1 cellular context compared by ENCODE assay signal in genomic region chr5:159210846-159211245, GRCh38.
TF ChIP-seq lines count a peak whose summit lies in the region.

No MANE protein-coding gene starts in this region.

TF ChIP-seq in HCT116, 20 proteins besides CTCF, POLR2A, EP300 and RAD21:
- TF ChIP-seq, protein P1, sequence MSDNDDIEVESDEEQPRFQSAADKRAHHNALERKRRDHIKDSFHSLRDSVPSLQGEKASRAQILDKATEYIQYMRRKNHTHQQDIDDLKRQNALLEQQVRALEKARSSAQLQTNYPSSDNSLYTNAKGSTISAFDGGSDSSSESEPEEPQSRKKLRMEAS (IDR thresholded peaks at IDR 0.05): no peak
- TF ChIP-seq SP1 (IDR thresholded peaks at IDR 0.05; ENCODE audit: low read depth): no peak
- no peak for TF ChIP-seq EZH2 (IDR thresholded peaks at IDR 0.05)
- TF ChIP-seq, protein P2, sequence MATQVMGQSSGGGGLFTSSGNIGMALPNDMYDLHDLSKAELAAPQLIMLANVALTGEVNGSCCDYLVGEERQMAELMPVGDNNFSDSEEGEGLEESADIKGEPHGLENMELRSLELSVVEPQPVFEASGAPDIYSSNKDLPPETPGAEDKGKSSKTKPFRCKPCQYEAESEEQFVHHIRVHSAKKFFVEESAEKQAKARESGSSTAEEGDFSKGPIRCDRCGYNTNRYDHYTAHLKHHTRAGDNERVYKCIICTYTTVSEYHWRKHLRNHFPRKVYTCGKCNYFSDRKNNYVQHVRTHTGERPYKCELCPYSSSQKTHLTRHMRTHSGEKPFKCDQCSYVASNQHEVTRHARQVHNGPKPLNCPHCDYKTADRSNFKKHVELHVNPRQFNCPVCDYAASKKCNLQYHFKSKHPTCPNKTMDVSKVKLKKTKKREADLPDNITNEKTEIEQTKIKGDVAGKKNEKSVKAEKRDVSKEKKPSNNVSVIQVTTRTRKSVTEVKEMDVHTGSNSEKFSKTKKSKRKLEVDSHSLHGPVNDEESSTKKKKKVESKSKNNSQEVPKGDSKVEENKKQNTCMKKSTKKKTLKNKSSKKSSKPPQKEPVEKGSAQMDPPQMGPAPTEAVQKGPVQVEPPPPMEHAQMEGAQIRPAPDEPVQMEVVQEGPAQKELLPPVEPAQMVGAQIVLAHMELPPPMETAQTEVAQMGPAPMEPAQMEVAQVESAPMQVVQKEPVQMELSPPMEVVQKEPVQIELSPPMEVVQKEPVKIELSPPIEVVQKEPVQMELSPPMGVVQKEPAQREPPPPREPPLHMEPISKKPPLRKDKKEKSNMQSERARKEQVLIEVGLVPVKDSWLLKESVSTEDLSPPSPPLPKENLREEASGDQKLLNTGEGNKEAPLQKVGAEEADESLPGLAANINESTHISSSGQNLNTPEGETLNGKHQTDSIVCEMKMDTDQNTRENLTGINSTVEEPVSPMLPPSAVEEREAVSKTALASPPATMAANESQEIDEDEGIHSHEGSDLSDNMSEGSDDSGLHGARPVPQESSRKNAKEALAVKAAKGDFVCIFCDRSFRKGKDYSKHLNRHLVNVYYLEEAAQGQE (IDR thresholded peaks at IDR 0.05; ENCODE audit: low read depth): no peak
- no peak for TF ChIP-seq EGR1 (IDR thresholded peaks at IDR 0.05; ENCODE audit: low read depth)
